ENCODE assay signal across 1 cellular context in genomic region chr17:61927211-61928100, GRCh38.
TF ChIP-seq lines count a peak whose summit lies in the region.

INTS2 (minus strand) TSS chr17:61927982; CDS start chr17:61926644, 1,338 bp downstream.

TF ChIP-seq in H1, 55 proteins besides CTCF, POLR2A, EP300 and RAD21:
- TF ChIP-seq MAFK (IDR thresholded peaks at IDR 0.05; ENCODE audit: low read depth, low read length) = no peak
- TF ChIP-seq E2F6 (IDR thresholded peaks at IDR 0.05) = 0 out of 2 replicates have a peak, but pooled peaks have one; percentile 16
- TF ChIP-seq CHD1 (IDR thresholded peaks at IDR 0.05; ENCODE audit: low read depth, low read length) = peak; percentile 80; the same call in 1 of the 2 replicates
- TF ChIP-seq GTF2F1 (IDR thresholded peaks at IDR 0.05; ENCODE audit: borderline replicate concordance, low read depth, low read length) = 0 out of 2 replicates have a peak, but pooled peaks have one; percentile 2
- TF ChIP-seq CTBP2 (IDR thresholded peaks at IDR 0.05; ENCODE audit: borderline replicate concordance, insufficient read depth, insufficient read length, low read length) = no peak
- peak; percentile 86 for TF ChIP-seq TBP (IDR thresholded peaks at IDR 0.05; ENCODE audit: low read depth, low read length)
- TF ChIP-seq SP4 (IDR thresholded peaks at IDR 0.05; ENCODE audit: low read length) = peak; percentile 76
- TF ChIP-seq NRF1 (IDR thresholded peaks at IDR 0.05; ENCODE audit: low read depth, low read length) = peak; percentile 88
- peak; percentile 45 for TF ChIP-seq KDM4A (IDR thresholded peaks at IDR 0.05; ENCODE audit: low read depth, low read length, severe bottlenecking)
- TF ChIP-seq TAF7 (optimal IDR thresholded peaks at IDR 0.05; ENCODE audit: borderline replicate concordance, low read depth, low read length) = peak; percentile 68
- TF ChIP-seq CREB1 (IDR thresholded peaks at IDR 0.05) = 0 out of 2 replicates have a peak, but pooled peaks have one; percentile 7
- TF ChIP-seq YY1 (IDR thresholded peaks at IDR 0.05; ENCODE audit: low read depth, low read length) = no peak
- TF ChIP-seq POLR2AphosphoS5 (IDR thresholded peaks at IDR 0.05; ENCODE audit: low read depth, low read length) = peak; percentile 96
- peak; percentile 100 for TF ChIP-seq PHF8 (conservative IDR thresholded peaks at IDR 0.05; ENCODE audit: low read depth, low read length)
- TF ChIP-seq SRF (IDR thresholded peaks at IDR 0.05; ENCODE audit: low read depth, low read length) = no peak
- TF ChIP-seq SIN3A (conservative IDR thresholded peaks at IDR 0.05 in 1 of 2, IDR thresholded peaks at IDR 0.05 in 1 of 2; ENCODE audit: low read depth in 1 of 2, low read length in 2 of 2) = peak; percentile 39 to 81; a peak in 1 of 4 replicates
- peak in 1 of 2 experiments; percentile 71; a peak in 1 of 4 replicates for TF ChIP-seq HDAC2 (IDR thresholded peaks at IDR 0.05; ENCODE audit: borderline replicate concordance in 1 of 2, low read depth in 2 of 2, low read length in 2 of 2)
- TF ChIP-seq ASH2L (IDR thresholded peaks at IDR 0.05; ENCODE audit: low read length) = peak; percentile 99
- TF ChIP-seq KDM5A (IDR thresholded peaks at IDR 0.05; ENCODE audit: low read length) = peak; percentile 61; the same call in 1 of the 2 replicates
- no peak for TF ChIP-seq CEBPB (IDR thresholded peaks at IDR 0.05; ENCODE audit: low read depth, low read length)
- no peak for TF ChIP-seq RBBP5 (IDR thresholded peaks at IDR 0.05; ENCODE audit: borderline replicate concordance, low read depth, low read length)
- TF ChIP-seq ATF2 (IDR thresholded peaks at IDR 0.05; ENCODE audit: low read length) = no peak
- peak; percentile 64 for TF ChIP-seq SAP30 (IDR thresholded peaks at IDR 0.05; ENCODE audit: insufficient read depth, insufficient replicate concordance, low read length)
- TF ChIP-seq TAF1 (IDR thresholded peaks at IDR 0.05; ENCODE audit: low read depth, low read length) = peak; percentile 96
